In the genomic region with DNA sequence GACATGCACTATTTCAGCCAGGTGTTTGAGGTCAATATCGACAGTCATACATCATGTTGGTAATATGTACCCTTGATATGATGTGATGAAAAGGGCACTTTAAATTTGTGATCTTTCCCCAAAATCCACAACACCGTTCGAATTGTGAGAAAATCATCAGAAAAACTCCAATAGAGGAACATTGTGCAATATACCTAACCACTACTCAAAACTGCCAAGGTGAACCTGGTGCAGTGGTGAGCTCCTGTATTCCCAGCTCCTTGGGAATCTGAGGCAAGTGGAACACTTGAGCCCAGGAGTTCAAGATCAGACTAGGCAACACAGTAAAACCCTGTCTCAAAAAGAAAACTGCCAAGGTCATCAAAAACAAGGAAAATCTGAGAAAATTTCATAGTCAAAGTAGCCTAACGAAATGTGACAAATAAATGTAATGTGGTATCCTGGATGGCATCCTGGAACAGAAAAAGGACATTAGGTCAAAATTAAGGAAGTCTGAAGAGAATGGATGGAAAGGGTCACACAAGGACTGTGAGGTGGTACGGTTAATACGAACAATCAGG, we compare ENCODE assay signal across 3 cellular contexts.
TF ChIP-seq lines count a peak whose summit lies in the region.

No MANE protein-coding gene starts in this region.

TF ChIP-seq in HepG2, 621 proteins besides CTCF, POLR2A, EP300 and RAD21:
- TF ChIP-seq CEBPB (IDR thresholded peaks at IDR 0.05; ENCODE audit: borderline replicate concordance, low read depth, low read length) (peak; percentile 31; the same call in 1 of the 2 replicates), MAFK (conservative IDR thresholded peaks at IDR 0.05 in 1 of 2, IDR thresholded peaks at IDR 0.05 in 1 of 2; ENCODE audit: low read length in 2 of 2) (peak; percentile 70 to 82), MAFF (IDR thresholded peaks at IDR 0.05; ENCODE audit: low read depth, low read length) (peak; percentile 67), ZNF138 (CRISPR knock-in tag; IDR thresholded peaks at IDR 0.05; ENCODE audit: low read depth) (no peak)

TF ChIP-seq in IMR-90, 13 proteins besides CTCF, POLR2A, EP300 and RAD21:
- TF ChIP-seq MAFK (IDR thresholded peaks at IDR 0.05; ENCODE audit: low read depth, low read length) (peak; percentile 76), MAZ (IDR thresholded peaks at IDR 0.05; ENCODE audit: borderline replicate concordance, low read depth, low read length) (no peak), RCOR1 (IDR thresholded peaks at IDR 0.05; ENCODE audit: insufficient replicate concordance, low read length) (no peak), CEBPB (IDR thresholded peaks at IDR 0.05; ENCODE audit: low read depth, low read length) (peak; percentile 53; the same call in 1 of the 2 replicates)

TF ChIP-seq in K562, 482 proteins besides CTCF, POLR2A, EP300 and RAD21:
- TF ChIP-seq, protein P1, sequence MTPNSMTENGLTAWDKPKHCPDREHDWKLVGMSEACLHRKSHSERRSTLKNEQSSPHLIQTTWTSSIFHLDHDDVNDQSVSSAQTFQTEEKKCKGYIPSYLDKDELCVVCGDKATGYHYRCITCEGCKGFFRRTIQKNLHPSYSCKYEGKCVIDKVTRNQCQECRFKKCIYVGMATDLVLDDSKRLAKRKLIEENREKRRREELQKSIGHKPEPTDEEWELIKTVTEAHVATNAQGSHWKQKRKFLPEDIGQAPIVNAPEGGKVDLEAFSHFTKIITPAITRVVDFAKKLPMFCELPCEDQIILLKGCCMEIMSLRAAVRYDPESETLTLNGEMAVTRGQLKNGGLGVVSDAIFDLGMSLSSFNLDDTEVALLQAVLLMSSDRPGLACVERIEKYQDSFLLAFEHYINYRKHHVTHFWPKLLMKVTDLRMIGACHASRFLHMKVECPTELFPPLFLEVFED (CRISPR knock-in tag; conservative IDR thresholded peaks at IDR 0.05) = no peak
- peak; percentile 16; the same call in 1 of the 2 replicates for TF ChIP-seq MAFF (IDR thresholded peaks at IDR 0.05; ENCODE audit: low read length)
- peak; percentile 68 for TF ChIP-seq ZNF316 (IDR thresholded peaks at IDR 0.05)
- no peak for TF ChIP-seq STAT5A (IDR thresholded peaks at IDR 0.05; ENCODE audit: borderline replicate concordance, low read length)
